Comparison of ENCODE assay signal across 35 cellular contexts in the genomic region with DNA sequence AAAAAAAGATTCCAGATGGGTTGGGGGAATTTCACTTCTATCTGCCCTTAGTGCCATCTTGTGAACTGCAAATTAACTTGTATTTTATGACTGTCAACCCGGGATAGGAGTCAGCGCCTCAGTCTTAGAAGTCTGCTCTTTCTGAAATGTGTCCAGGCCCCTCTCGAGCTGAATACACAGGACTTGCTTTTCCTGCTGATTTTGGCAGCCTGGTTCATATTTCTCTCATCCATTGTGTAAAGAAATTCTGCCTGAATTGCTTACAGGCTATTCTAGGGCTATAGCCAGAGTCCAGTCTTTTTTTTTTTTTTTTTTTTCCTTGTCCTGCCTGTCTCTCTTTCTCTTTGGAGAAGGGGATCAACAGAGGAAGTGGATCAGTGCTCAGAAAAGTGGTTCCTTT. TPM values are rescaled to one million over a fixed set of nuclear protein-coding genes. Genes with fewer than 3 reads are reported as not detected.
"Had no signal": no experiment of that assay in that cellular context is flagged by ENCODE, and none has a peak within 500 bp of the region (broad histone marks: within the 10 kb centered on the region; RNA-seq: fewer than 3 reads in every experiment).

No MANE protein-coding gene starts in this region.

- H3K27me3 Mint-ChIP-seq: activated CD4-positive, alpha-beta memory T cell treated with anti-CD3 and anti-CD28 coated beads, Interleukin-2, amount 10 ng/mL, durations not matched to agents 7 days and 5 days; activated CD8-positive, alpha-beta memory T cell treated with anti-CD3 and anti-CD28 coated beads, Interleukin-2, amount 10 ng/mL, durations not matched to agents 7 days and 5 days; activated naive CD8-positive, alpha-beta T cell; activated naive CD8-positive, alpha-beta T cell treated with anti-CD3 and anti-CD28 coated beads, Interleukin-2, amount 50 U/mL, for 24 hours; central memory CD8-positive, alpha-beta T cell; T-cell had no signal

- H3K4me3 ChIP-seq: cardiac muscle cell, PC-9, SK-N-MC had no signal

- H3K4me2 ChIP-seq: KMS-11, PC-9 had no signal

- ATAC-seq: activated CD8-positive, alpha-beta memory T cell treated with anti-CD3 and anti-CD28 coated beads, Interleukin-2, amount 10 ng/mL, durations not matched to agents 7 days and 5 days; activated naive CD8-positive, alpha-beta T cell treated with anti-CD3 and anti-CD28 coated beads, Interleukin-2, amount 50 U/mL, for 24 hours; T-cell had no signal

- H3K9me3 Mint-ChIP-seq: activated CD4-positive, alpha-beta memory T cell treated with anti-CD3 and anti-CD28 coated beads, Interleukin-2, amount 10 ng/mL, durations not matched to agents 7 days and 5 days; activated naive CD4-positive, alpha-beta T cell treated with anti-CD3 and anti-CD28 coated beads, Interleukin-2, amount 10 ng/mL, durations not matched to agents 7 days and 5 days; activated naive CD8-positive, alpha-beta T cell treated with anti-CD3 and anti-CD28 coated beads, Interleukin-2, amount 50 U/mL, for 24 hours; central memory CD8-positive, alpha-beta T cell; T-cell had no signal

- H3K4me1 Mint-ChIP-seq: central memory CD8-positive, alpha-beta T cell had no signal

- H3K27me3 ChIP-seq: cardiac muscle cell had no signal

- H3K4me3 Mint-ChIP-seq: activated CD4-positive, alpha-beta memory T cell treated with anti-CD3 and anti-CD28 coated beads, Interleukin-2, amount 10 ng/mL, durations not matched to agents 7 days and 5 days; activated CD8-positive, alpha-beta memory T cell treated with anti-CD3 and anti-CD28 coated beads, Interleukin-2, amount 10 ng/mL, durations not matched to agents 7 days and 5 days; activated naive CD4-positive, alpha-beta T cell treated with anti-CD3 and anti-CD28 coated beads, Interleukin-2, amount 10 ng/mL, durations not matched to agents 7 days and 5 days; activated naive CD8-positive, alpha-beta T cell; activated naive CD8-positive, alpha-beta T cell treated with anti-CD3 and anti-CD28 coated beads, Interleukin-2, amount 50 U/mL, for 24 hours; central memory CD8-positive, alpha-beta T cell; T-cell had no signal

- H3K36me3 ChIP-seq: cardiac muscle cell, WERI-Rb-1 had no signal

- H3K9ac ChIP-seq: KMS-11 had no signal

- DNase-seq: activated CD4-positive, alpha-beta memory T cell treated with anti-CD3 and anti-CD28 coated beads, Interleukin-2, amount 10 ng/mL, durations not matched to agents 7 days and 5 days; activated CD4-positive, alpha-beta T cell treated with anti-CD3 and anti-CD28 coated beads for 1 hour; activated CD4-positive, alpha-beta T cell treated with anti-CD3 and anti-CD28 coated beads for 48 hours; activated CD4-positive, CD25-positive, alpha-beta regulatory T cell; activated CD8-positive, alpha-beta memory T cell treated with anti-CD3 and anti-CD28 coated beads for 24 hours; activated CD8-positive, alpha-beta memory T cell treated with anti-CD3 and anti-CD28 coated beads, Interleukin-2, amount 10 ng/mL, durations not matched to agents 7 days and 5 days; activated CD8-positive, alpha-beta memory T cell treated with anti-CD3 and anti-CD28 coated beads, Interleukin-2, amount 50 U/mL, for 48 hours; activated effector memory CD4-positive, alpha-beta T cell treated with Interleukin-2 at 50 U/mL for 16 hours; activated naive CD4-positive, alpha-beta T cell treated with anti-CD3 and anti-CD28 coated beads, Interleukin-2, amount 10 ng/mL, durations not matched to agents 7 days and 5 days; activated naive CD8-positive, alpha-beta T cell treated with anti-CD3 and anti-CD28 coated beads, Interleukin-2, amount 50 U/mL, for 24 hours; activated T-cell treated with anti-CD3 and anti-CD28 coated beads, Interleukin-2, amount 50 U/mL, for 48 hours; anterior cingulate cortex; MM.1S; MV-4-11; NCI-H1092; NCI-H1436 treated with DMSO at 0.1 percent for 48 hours; NCI-H1694 treated with DMSO at 0.1 percent for 48 hours; NCI-H2029; NCI-H345; NCI-H524 treated with DMSO at 0.1 percent for 48 hours; NCI-H748 treated with DMSO at 0.1 percent for 48 hours; NK-92 treated with Interleukin-12 subunit alpha and Interleukin-12 subunit beta, amount 100 ng/mL, for 24 hours; PC-9; Right ventricle myocardium superior; T-cell; T-helper 2 cell; T-helper 9 cell; WERI-Rb-1 had no signal

- H3K27ac Mint-ChIP-seq: activated CD4-positive, alpha-beta memory T cell treated with anti-CD3 and anti-CD28 coated beads, Interleukin-2, amount 10 ng/mL, durations not matched to agents 7 days and 5 days; activated CD8-positive, alpha-beta memory T cell treated with anti-CD3 and anti-CD28 coated beads, Interleukin-2, amount 10 ng/mL, durations not matched to agents 7 days and 5 days; activated naive CD4-positive, alpha-beta T cell treated with anti-CD3 and anti-CD28 coated beads, Interleukin-2, amount 10 ng/mL, durations not matched to agents 7 days and 5 days; activated naive CD8-positive, alpha-beta T cell; activated naive CD8-positive, alpha-beta T cell treated with anti-CD3 and anti-CD28 coated beads, Interleukin-2, amount 50 U/mL, for 24 hours; T-cell had no signal

- H2AFZ ChIP-seq: PC-9 had no signal

- H3K27ac ChIP-seq: cardiac muscle cell, KMS-11, PC-9, SK-N-MC, WERI-Rb-1 had no signal

RNA-seq across cellular contexts. Expression of a gene that starts 24.6 kb away (rescaled TPM):
- total RNA-seq: chondrocyte, LHCN-M2 had no signal
